In the genomic region with DNA sequence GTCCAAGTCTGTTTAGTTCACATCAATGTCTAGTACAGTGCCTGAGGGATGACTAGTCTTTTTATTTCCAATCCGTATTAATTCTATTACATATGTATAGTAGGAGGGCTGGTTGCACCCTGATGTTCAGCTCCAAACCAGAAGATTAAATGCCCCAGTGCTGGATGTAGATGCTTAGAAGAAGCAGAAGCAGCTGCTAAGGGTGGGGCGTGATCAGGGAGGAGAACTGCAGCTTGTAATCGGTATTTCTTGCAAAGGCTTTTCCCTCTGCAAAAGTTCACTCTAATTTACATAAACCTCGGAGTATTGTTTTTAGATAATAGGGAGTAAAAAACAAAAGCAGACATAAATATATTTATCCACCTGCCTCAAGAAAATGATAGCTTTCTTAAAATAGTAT, we compare ENCODE assay signal across 10 cellular contexts.
DNase-seq lines count a peak whose midpoint lies in the region; ATAC-seq and TF ChIP-seq lines count a peak whose summit lies in the region.
"Had no signal": no experiment of that assay in that cellular context is flagged by ENCODE, and none has a peak within 500 bp of the region (broad histone marks: within the 10 kb centered on the region; RNA-seq: fewer than 3 reads in every experiment).

No MANE protein-coding gene starts in this region.

- no peak for TF ChIP-seq CTCF in activated B cell treated with CpG ODN at 0.5 μM for 24 hours (IDR thresholded peaks at IDR 0.05)

- H3K36me3 Mint-ChIP-seq in activated CD4-positive, alpha-beta T cell treated with anti-CD3 and anti-CD28 coated beads, Interleukin-2, amount 10 ng/mL, durations not matched to agents 24 days and 14 days (ENCODE audit: low read depth): no peaks in the 10 kb centered on the region
- no peaks in the 10 kb centered on the region for H3K36me3 Mint-ChIP-seq in activated B cell treated with CpG ODN at 0.5 μM for 24 hours (ENCODE audit: low read depth)
- no peaks in the 10 kb centered on the region for H3K36me3 Mint-ChIP-seq in stimulated activated memory B cell treated with anti-CD40 and anti-IgM and Interleukin-4, amounts not matched to agents 10 μg/mL and 1 μg/mL and 100 μg/mL, for 72 hours

- peaks cover 41% of the 10 kb centered on the region for H3K4me1 Mint-ChIP-seq in activated CD4-positive, alpha-beta T cell treated with anti-CD3 and anti-CD28 coated beads, Interleukin-2, amount 10 ng/mL, durations not matched to agents 24 days and 14 days
- peaks cover 66% of the 10 kb centered on the region for H3K4me1 Mint-ChIP-seq in activated B cell treated with CpG ODN at 0.5 μM for 24 hours
- H3K4me1 Mint-ChIP-seq in stimulated activated memory B cell treated with anti-CD40 and anti-IgM and Interleukin-4, amounts not matched to agents 10 μg/mL and 1 μg/mL and 100 μg/mL, for 72 hours: peaks cover 62% of the 10 kb centered on the region

- H3K27ac Mint-ChIP-seq in activated CD4-positive, alpha-beta T cell treated with anti-CD3 and anti-CD28 coated beads, Interleukin-2, amount 10 ng/mL, durations not matched to agents 24 days and 14 days: peak overlapping the region; percentile 98
- H3K27ac Mint-ChIP-seq in activated B cell treated with CpG ODN at 0.5 μM for 24 hours: peak overlapping the region; percentile 90
- H3K27ac Mint-ChIP-seq in stimulated activated memory B cell treated with anti-CD40 and anti-IgM and Interleukin-4, amounts not matched to agents 10 μg/mL and 1 μg/mL and 100 μg/mL, for 72 hours: peak overlapping the region; percentile 95

- DNase-seq in activated CD4-positive, alpha-beta T cell treated with anti-CD3 and anti-CD28 coated beads, Interleukin-2, amount 10 ng/mL, durations not matched to agents 24 days and 14 days: peak; percentile 79
- no peak for DNase-seq in activated CD4-positive, alpha-beta T cell treated with anti-CD3 and anti-CD28 coated beads, Interleukin-2, amount 50 U/mL, for 48 hours
- DNase-seq in activated B cell treated with CpG ODN at 0.5 μM for 24 hours (no peak), GM03348 (ENCODE audit: low spot score) (no peak), Kasumi-1 (lab: John Stamatoyannopoulos, UW) (no peak)
- DNase-seq in stimulated activated CD4-positive, alpha-beta T cell treated with anti-CD3 and anti-CD28 coated beads, Interleukin-4, amount 100 ng/mL, for 24 hours: no peak
- DNase-seq: body of pancreas, trophoblast cell had no signal

- no peaks in the 10 kb centered on the region for H3K27me3 Mint-ChIP-seq in activated CD4-positive, alpha-beta T cell treated with anti-CD3 and anti-CD28 coated beads, Interleukin-2, amount 10 ng/mL, durations not matched to agents 24 days and 14 days
- H3K27me3 Mint-ChIP-seq in activated B cell treated with CpG ODN at 0.5 μM for 24 hours: no peaks in the 10 kb centered on the region
- no peaks in the 10 kb centered on the region for H3K27me3 Mint-ChIP-seq in stimulated activated memory B cell treated with anti-CD40 and anti-IgM and Interleukin-4, amounts not matched to agents 10 μg/mL and 1 μg/mL and 100 μg/mL, for 72 hours

- intact Hi-C loops in activated CD4-positive, alpha-beta T cell treated with anti-CD3 and anti-CD28 coated beads, Interleukin-2, amount 10 ng/mL, durations not matched to agents 24 days and 14 days (cut with micrococcal nuclease): loop anchor here (1.0 kb wide), 3 partner anchors 8 to 206 kb away; partner anchors contain the start of gene ITGA4
- intact Hi-C loops in activated B cell treated with CpG ODN at 0.5 μM for 24 hours (cut with micrococcal nuclease): loop anchor here (1.0 to 2.0 kb wide), 4 partner anchors 22 to 107 kb away; no protein-coding TSS in a partner anchor

- POLR2A ChIA-PET in activated B cell treated with CpG ODN at 0.5 μM for 24 hours (lab: Charles Lee): interaction anchor here (0.7 to 13.1 kb wide), 10 partner anchors 8 to 172 kb away, joined by 3 to 289 read pairs (median 6); partner anchors contain the start of gene ITGA4

- CTCF ChIA-PET in activated B cell treated with CpG ODN at 0.5 μM for 24 hours (lab: Charles Lee): interaction anchor here (1.1 to 13.1 kb wide), 6 partner anchors 8 to 154 kb away, joined by 3 to 178 read pairs (median 6); partner anchors contain the start of gene ITGA4

- no peaks in the 10 kb centered on the region for H3K9me3 Mint-ChIP-seq in activated CD4-positive, alpha-beta T cell treated with anti-CD3 and anti-CD28 coated beads, Interleukin-2, amount 10 ng/mL, durations not matched to agents 24 days and 14 days
- H3K9me3 Mint-ChIP-seq in activated B cell treated with CpG ODN at 0.5 μM for 24 hours: no peaks in the 10 kb centered on the region
- H3K9me3 Mint-ChIP-seq in stimulated activated memory B cell treated with anti-CD40 and anti-IgM and Interleukin-4, amounts not matched to agents 10 μg/mL and 1 μg/mL and 100 μg/mL, for 72 hours: no peaks in the 10 kb centered on the region

- peak overlapping the region; percentile 83 for H3K4me3 Mint-ChIP-seq in activated CD4-positive, alpha-beta T cell treated with anti-CD3 and anti-CD28 coated beads, Interleukin-2, amount 10 ng/mL, durations not matched to agents 24 days and 14 days
- H3K4me3 Mint-ChIP-seq in activated B cell treated with CpG ODN at 0.5 μM for 24 hours: peak overlapping the region; percentile 53
- peak overlapping the region; percentile 59 for H3K4me3 Mint-ChIP-seq in stimulated activated memory B cell treated with anti-CD40 and anti-IgM and Interleukin-4, amounts not matched to agents 10 μg/mL and 1 μg/mL and 100 μg/mL, for 72 hours

- ATAC-seq in HG02981 (IDR thresholded peaks at IDR 0.05; ENCODE audit: unreplicated experiment) (peak; percentile 24), activated B cell treated with CpG ODN at 0.5 μM for 24 hours (ENCODE audit: low read depth) (peak; percentile 53)
- ATAC-seq in stimulated activated memory B cell treated with anti-CD40 and anti-IgM and Interleukin-4, amounts not matched to agents 10 μg/mL and 1 μg/mL and 100 μg/mL, for 72 hours: peak; percentile 87
- ATAC-seq: body of pancreas had no signal

Comparison
In these comparisons a context has a peak if more than half of its experiments do, and no peak if none do; other contexts are left out.
1. ATAC-seq: peak in every context shown above with its lines; median percentile 87 in stimulated activated memory B cell treated with anti-CD40 and anti-IgM and Interleukin-4, amounts not matched to agents 10 μg/mL and 1 μg/mL and 100 μg/mL, for 72 hours; 53 in activated B cell treated with CpG ODN at 0.5 μM for 24 hours; 24 in HG02981.